8 cellular contexts compared by ENCODE assay signal in genomic region chr13:110907951-110908898, GRCh38. TPM values are rescaled to one million over a fixed set of nuclear protein-coding genes. Genes with fewer than 3 reads are reported as not detected.
DNase-seq lines count a peak whose midpoint lies in the region; ATAC-seq and TF ChIP-seq lines count a peak whose summit lies in the region.

No MANE protein-coding gene starts in this region.

- no peak for TF ChIP-seq CTCF in mesothelial cell of epicardium (IDR thresholded peaks at IDR 0.05; ENCODE audit: unreplicated experiment)

- no peak for ATAC-seq in HG02623 (IDR thresholded peaks at IDR 0.05; ENCODE audit: unreplicated experiment)
- no peak for ATAC-seq in GM19395 (IDR thresholded peaks at IDR 0.05; ENCODE audit: unreplicated experiment)

- H3K4me1 Mint-ChIP-seq in mesothelial cell of epicardium, result peaks cover 61% of the 10 kb centered on the region

- no peaks in the 10 kb centered on the region for H3K27me3 Mint-ChIP-seq in mesothelial cell of epicardium (ENCODE audit: low read depth)

- no peak overlapping the region for H3K4me3 Mint-ChIP-seq in mesothelial cell of epicardium

- peaks cover 10% of the 10 kb centered on the region for H3K36me3 Mint-ChIP-seq in mesothelial cell of epicardium

- peak overlapping the region; percentile 75 for H3K27ac Mint-ChIP-seq in mesothelial cell of epicardium

- no peaks in the 10 kb centered on the region for H3K9me3 Mint-ChIP-seq in mesothelial cell of epicardium

- peak; percentile 43 for DNase-seq in DMS153 (lab: John Stamatoyannopoulos, UW)
- DNase-seq in LoVo (ENCODE audit: low spot score), result peak; percentile 88
- DNase-seq in cerebellar cortex (ENCODE audit: low spot score), result peak; percentile 48
- DNase-seq in mesothelial cell of epicardium (ENCODE audit: low spot score in 2 of 2, unreplicated experiment in 2 of 2), result no peak
- no peak for DNase-seq in middle frontal gyrus (ENCODE audit: extremely low spot score, low spot score)
- no peak for DNase-seq in NCI-H128 (lab: John Stamatoyannopoulos, UW; ENCODE audit: unreplicated experiment)

RNA-seq across cellular contexts. Expression of gene ANKRD10, which starts 6.6 kb away (rescaled TPM):
- 235 to 258 TPM (median 256 TPM) in 3 replicates for total RNA-seq in mesothelial cell of epicardium

Comparison
In these comparisons a context has a peak if more than half of its experiments do, and no peak if none do; other contexts are left out.
1. DNase-seq: peak in DMS153 (single experiment), LoVo (single experiment) and cerebellar cortex (single experiment); none in mesothelial cell of epicardium (0 of 2), middle frontal gyrus (single experiment) and NCI-H128 (single experiment).